ENCODE assay signal across 8 cellular contexts in genomic region chr15:78308422-78309021, GRCh38. TPM values are rescaled to one million over a fixed set of nuclear protein-coding genes. Genes with fewer than 3 reads are reported as not detected.
DNase-seq lines count a peak whose midpoint lies in the region; ATAC-seq and TF ChIP-seq lines count a peak whose summit lies in the region.

No MANE protein-coding gene starts in this region.

- no peak overlapping the region for H3K27ac ChIP-seq in GM23248
- H3K27ac ChIP-seq in coronary artery, result no peak overlapping the region
- H3K27ac ChIP-seq in right lobe of liver, result no peak overlapping the region

- H3K79me2 ChIP-seq in GM23248 (ENCODE audit: insufficient read depth), result no peaks in the 10 kb centered on the region

- no peaks in the 10 kb centered on the region for H3K9me2 ChIP-seq in GM23248 (ENCODE audit: insufficient read depth)

- WGBS in GM23248 (ENCODE audit: low coverage in 1 of 2, low lambda C conversion rate in 2 of 2, missing lambda C conversion rate in 2 of 2), 2 experiments, result 12 to 16% methylated on average over 6 to 8 of the region's 8 CpGs
- 0% methylated on average over 5 of the region's 8 CpGs for WGBS in right lobe of liver (ENCODE audit: insufficient coverage, low coverage, low lambda C conversion rate, missing lambda C conversion rate)

- in situ Hi-C loops in GM23248 (cut with MboI), result no loop called here

- TF ChIP-seq CTCF in AG10803 (conservative IDR thresholded peaks at IDR 0.05; ENCODE audit: low read length), result peak; percentile 98
- peak; percentile 27 for TF ChIP-seq CTCF in coronary artery (IDR thresholded peaks at IDR 0.05)
- TF ChIP-seq CTCF in right lobe of liver (IDR thresholded peaks at IDR 0.05), result peak; percentile 77 to 93 (median 81)

- H3K4me2 ChIP-seq in GM23248 (ENCODE audit: unreplicated experiment), result no peak overlapping the region

- H3K27me3 ChIP-seq in GM23248 (replicated peaks; ENCODE audit: insufficient read depth) (peaks cover 7% of the 10 kb centered on the region; the same call in 1 of the 2 replicates), right lobe of liver (no peaks in the 10 kb centered on the region)

- ATAC-seq in activated CD4-positive, CD25-positive, alpha-beta regulatory T cell treated with anti-CD3 and anti-CD28 coated beads, Interleukin-2, amount 50 U/mL, for 24 hours, result peak; percentile 56 to 76
- peak; percentile 89 to 95 (median 92) for ATAC-seq in right lobe of liver
- ATAC-seq in HG02973 (IDR thresholded peaks at IDR 0.05; ENCODE audit: unreplicated experiment), result no peak

- H3K36me3 ChIP-seq in GM23248 (ENCODE audit: low read depth) (no peaks in the 10 kb centered on the region), right lobe of liver (no peaks in the 10 kb centered on the region)

- H4K20me1 ChIP-seq in GM23248 (ENCODE audit: insufficient read depth), result no peaks in the 10 kb centered on the region

- intact Hi-C loops in right lobe of liver (cut with DNase I), result no loop called here

- H3K4me1 ChIP-seq in GM23248 (ENCODE audit: insufficient read depth), result peaks cover 25% of the 10 kb centered on the region
- no peaks in the 10 kb centered on the region for H3K4me1 ChIP-seq in right lobe of liver

- H3K9me3 ChIP-seq in GM23248 (ENCODE audit: low read depth) (no peaks in the 10 kb centered on the region), right lobe of liver (no peaks in the 10 kb centered on the region)

- H3K4me3 ChIP-seq in AG10803 (ENCODE audit: low read length), result no peak overlapping the region
- no peak overlapping the region for H3K4me3 ChIP-seq in GM23248
- H3K4me3 ChIP-seq in coronary artery, result no peak overlapping the region
- no peak overlapping the region for H3K4me3 ChIP-seq in right lobe of liver

- peaks cover 15% of the 10 kb centered on the region for H3F3A ChIP-seq in GM23248 (ENCODE audit: insufficient read depth)

- no peak overlapping the region for H2AFZ ChIP-seq in GM23248

- no peak for TF ChIP-seq POLR2A in right lobe of liver (IDR thresholded peaks at IDR 0.05)

- DNase-seq in AG10803 (ENCODE audit: low read depth), result peak; percentile 58
- peak; percentile 82 for DNase-seq in GM23248
- peak; percentile 84 for DNase-seq in NCI-H2227 (lab: John Stamatoyannopoulos, UW; ENCODE audit: unreplicated experiment)
- no peak for DNase-seq in coronary artery (ENCODE audit: low spot score)
- peak; percentile 68 to 76 (median 73) for DNase-seq in right lobe of liver
- DNase-seq in stimulated activated CD8-positive, alpha-beta memory T cell treated with anti-CD3 and anti-CD28 coated beads, Interleukin-4, amount 100 ng/mL, for 48 hours, result peak; percentile 81

- H3K9ac ChIP-seq in GM23248, result no peak overlapping the region

RNA-seq across cellular contexts. Expression of gene SKIC8, which starts 9.1 kb away (rescaled TPM):
- 52.6 and 60.1 TPM in 2 replicates for total RNA-seq in GM23248 (2014; rRNA removed; shearing (Covaris generic))
- 70.6 and 77.7 TPM in 2 replicates for polyA plus RNA-seq in GM23248 (2016; fragmentation: Nextera tagmentation; extraction: Ambion mirVana)
- 10 to 100 TPM; 21.7 to 30.3 (median 23.0) TPM for total RNA-seq in right lobe of liver

RNA-seq across cellular contexts. Expression of gene CRABP1, which starts 31.6 kb away (rescaled TPM):
- total RNA-seq in GM23248 (2014; rRNA removed; shearing (Covaris generic)), result not detected in 2 replicates
- polyA plus RNA-seq in GM23248 (2016; fragmentation: Nextera tagmentation; extraction: Ambion mirVana), result not detected in 2 replicates
- not detected for total RNA-seq in right lobe of liver

RNA-seq across cellular contexts. Expression of gene DNAJA4, which starts 44.2 kb away (rescaled TPM):
- total RNA-seq in GM23248 (2014; rRNA removed; shearing (Covaris generic)), result 0.43 and 2.7 TPM in 2 replicates
- polyA plus RNA-seq in GM23248 (2016; fragmentation: Nextera tagmentation; extraction: Ambion mirVana), result 1.3 and 1.4 TPM in 2 replicates
- 1 to 10 TPM in 4 of 6 experiments, under 1 TPM in 2; 0.73 to 3.4 (median 1.9) TPM for total RNA-seq in right lobe of liver

Comparison
In these comparisons a context has a peak if more than half of its experiments do, and no peak if none do; other contexts are left out.
1. CTCF ChIP-seq: peak in every context shown above with its lines; median percentile 98 in AG10803; 81 in right lobe of liver; 27 in coronary artery.